ENCODE assay signal across 8 cellular contexts in genomic region chr7:36154255-36155212, GRCh38. TPM values are rescaled to one million over a fixed set of nuclear protein-coding genes. Genes with fewer than 3 reads are reported as not detected.
DNase-seq lines count a peak whose midpoint lies in the region; ATAC-seq and TF ChIP-seq lines count a peak whose summit lies in the region.

No MANE protein-coding gene starts in this region.

- peak overlapping the region; percentile 80 for H3K4me3 Mint-ChIP-seq in activated B cell treated with CpG ODN at 0.5 μM for 24 hours

- no peaks in the 10 kb centered on the region for H3K36me3 ChIP-seq in HAP-1 (replicated peaks)

- H3K36me3 Mint-ChIP-seq in activated B cell treated with CpG ODN at 0.5 μM for 24 hours (ENCODE audit: low read depth): no peaks in the 10 kb centered on the region

- peaks cover 11% of the 10 kb centered on the region for H3K4me1 Mint-ChIP-seq in activated B cell treated with CpG ODN at 0.5 μM for 24 hours

- H3K9me3 ChIP-seq in HAP-1 (no peaks in the 10 kb centered on the region), iPS-18c (ENCODE audit: control insufficient read depth, insufficient read depth, low read length) (no peaks in the 10 kb centered on the region)

- no peak for TF ChIP-seq CTCF in activated B cell treated with CpG ODN at 0.5 μM for 24 hours (IDR thresholded peaks at IDR 0.05)

- no peak overlapping the region for H3K27ac ChIP-seq in skin epidermis

- peaks cover 22% of the 10 kb centered on the region for H3K4me1 ChIP-seq in HAP-1

- ATAC-seq in activated B cell treated with CpG ODN at 0.5 μM for 24 hours (ENCODE audit: low read depth): no peak

- POLR2A ChIA-PET in activated B cell treated with CpG ODN at 0.5 μM for 24 hours (lab: Charles Lee): no interaction called here

- no peaks in the 10 kb centered on the region for H3K27me3 ChIP-seq in HAP-1 (ENCODE audit: low read depth)

- no peak overlapping the region for H3K27ac Mint-ChIP-seq in activated B cell treated with CpG ODN at 0.5 μM for 24 hours

- CTCF ChIA-PET in activated B cell treated with CpG ODN at 0.5 μM for 24 hours (lab: Charles Lee): no interaction called here

- intact Hi-C loops in activated B cell treated with CpG ODN at 0.5 μM for 24 hours (cut with micrococcal nuclease): loop anchor here (5.0 to 10.0 kb wide), 4 partner anchors 167 to 1293 kb away; partner anchors contain the start of gene ELMO1

- H3K9me3 Mint-ChIP-seq in activated B cell treated with CpG ODN at 0.5 μM for 24 hours: no peaks in the 10 kb centered on the region

- H3K27me3 Mint-ChIP-seq in activated B cell treated with CpG ODN at 0.5 μM for 24 hours: peaks cover 3% of the 10 kb centered on the region

- in situ Hi-C loops in HAP-1 (cut with MboI; ENCODE audit: low sequenced_read_pairs): no loop called here

- peak overlapping the region; percentile 67 for H3K4me3 ChIP-seq in HAP-1
- H3K4me3 ChIP-seq in iPS-18c (ENCODE audit: insufficient read depth, low read depth, low read length): peak overlapping the region; percentile 24; the same call in 1 of the 2 replicates
- peak overlapping the region in 6 of 7 experiments; percentile 51 to 87 (median 82) for H3K4me3 ChIP-seq in skin epidermis

- DNase-seq in HAP-1 (ENCODE audit: low spot score in 2 of 2) (no peak), activated B cell treated with CpG ODN at 0.5 μM for 24 hours (no peak), Kasumi-1 (lab: John Stamatoyannopoulos, UW) (no peak), SHP77 (lab: John Stamatoyannopoulos, UW) (no peak), NCI-H1105 treated with DMSO at 0.1 percent for 48 hours (lab: John Stamatoyannopoulos, UW) (no peak), NOMO-1 (lab: John Stamatoyannopoulos, UW; ENCODE audit: unreplicated experiment in 2 of 2) (no peak)

RNA-seq across cellular contexts. Expression of gene EEPD1, which starts 1.5 kb away (rescaled TPM):
- total RNA-seq in activated B cell treated with CpG ODN at 0.5 μM for 24 hours: 0.59 and 0.64 TPM in 2 replicates

Comparison
In these comparisons a context has a peak if more than half of its experiments do, and no peak if none do; other contexts are left out.
1. H3K4me3 ChIP-seq: peak in every context shown above with its lines; median percentile 82 in skin epidermis; 67 in HAP-1; 24 in iPS-18c.